Comparison of ENCODE assay signal across 27 cellular contexts in genomic region chr4:2069161-2069971, GRCh38. TPM values are rescaled to one million over a fixed set of nuclear protein-coding genes. Genes with fewer than 3 reads are reported as not detected.
DNase-seq lines count a peak whose midpoint lies in the region; ATAC-seq, FAIRE-seq and TF ChIP-seq lines count a peak whose summit lies in the region.
"Had no signal": no experiment of that assay in that cellular context is flagged by ENCODE, and none has a peak within 500 bp of the region (broad histone marks: within the 10 kb centered on the region; RNA-seq: fewer than 3 reads in every experiment).

No MANE protein-coding gene starts in this region.

- no peak for TF ChIP-seq RAD21 in HepG2 (CRISPR knock-in tag; IDR thresholded peaks at IDR 0.05)

- H3K27me3 ChIP-seq in HepG2 (ENCODE audit: control insufficient read depth in 1 of 2, insufficient read depth in 2 of 2, low read length in 2 of 2) (no peaks in the 10 kb centered on the region), upper lobe of right lung (no peaks in the 10 kb centered on the region)
- H3K27me3 ChIP-seq: body of pancreas, SJCRH30 had no signal

- no peaks in the 10 kb centered on the region for H3K36me3 ChIP-seq in HepG2 (replicated peaks in 1 of 2; ENCODE audit: control insufficient read depth in 1 of 2, insufficient read depth in 2 of 2, low read length in 2 of 2)
- H3K36me3 ChIP-seq in upper lobe of right lung, result no peaks in the 10 kb centered on the region
- H3K36me3 ChIP-seq: esophagus squamous epithelium, SJCRH30, thoracic aorta had no signal

- no peak overlapping the region for H2AFZ ChIP-seq in HepG2 (ENCODE audit: low read length)
- H2AFZ ChIP-seq: parathyroid adenoma had no signal

- no peak for TF ChIP-seq POLR2A in HepG2 (IDR thresholded peaks at IDR 0.05; ENCODE audit: insufficient read depth in 1 of 2, low read depth in 2 of 2, low read length in 2 of 2)

- no peak overlapping the region for H3K27ac Mint-ChIP-seq in HFFc6
- H3K27ac Mint-ChIP-seq: activated CD4-positive, alpha-beta T cell treated with anti-CD3 and anti-CD28 coated beads, Interleukin-2, amount 10 ng/mL, durations not matched to agents 24 days and 14 days; activated T-cell treated with anti-CD3 and anti-CD28 coated beads, Interleukin-2, amount 50 U/mL, for 24 hours; CD4-positive, alpha-beta memory T cell; stimulated activated naive CD8-positive, alpha-beta T cell treated with anti-CD3 and anti-CD28 coated beads, Interleukin-15, Interleukin-2, amounts not matched to agents 100 ng/mL and 50 ng/mL, for 24 hours had no signal

- H3K27ac ChIP-seq in HepG2 (ENCODE audit: extremely low read length, insufficient read depth, low read length) (no peak overlapping the region), upper lobe of right lung (no peak overlapping the region)
- H3K27ac ChIP-seq: esophagus squamous epithelium, foreskin keratinocyte, parathyroid adenoma, SJCRH30, thoracic aorta had no signal

- no peaks in the 10 kb centered on the region for H3K4me1 Mint-ChIP-seq in HFFc6 (ENCODE audit: low read depth)
- no peaks in the 10 kb centered on the region for H3K4me1 Mint-ChIP-seq in activated T-cell treated with anti-CD3 and anti-CD28 coated beads, Interleukin-2, amount 50 U/mL, for 4 hours (ENCODE audit: low read depth)
- H3K4me1 Mint-ChIP-seq: activated CD4-positive, alpha-beta T cell treated with anti-CD3 and anti-CD28 coated beads, Interleukin-2, amount 10 ng/mL, durations not matched to agents 24 days and 14 days; CD4-positive, alpha-beta memory T cell had no signal

- no peaks in the 10 kb centered on the region for H3K79me2 ChIP-seq in HepG2 (ENCODE audit: insufficient read depth, low read length)
- H3K79me2 ChIP-seq: parathyroid adenoma had no signal

- no peak overlapping the region for H3K9ac ChIP-seq in HepG2 (ENCODE audit: insufficient read depth, low read depth, low read length)
- H3K9ac ChIP-seq: parathyroid adenoma had no signal

- ATAC-seq in left cardiac atrium (no peak), HepG2 (no peak), upper lobe of right lung (no peak), GM18873 (IDR thresholded peaks at IDR 0.05; ENCODE audit: low FRiP score, unreplicated experiment) (no peak)
- no peak for ATAC-seq in activated T-cell treated with anti-CD3 and anti-CD28 coated beads, Interleukin-2, amount 50 U/mL, for 4 hours
- ATAC-seq: body of pancreas, foreskin keratinocyte, Panc1, right cardiac atrium had no signal

- H3K4me3 Mint-ChIP-seq in HFFc6, result no peak overlapping the region
- H3K4me3 Mint-ChIP-seq in activated T-cell treated with anti-CD3 and anti-CD28 coated beads, Interleukin-2, amount 50 U/mL, for 4 hours, result no peak overlapping the region
- H3K4me3 Mint-ChIP-seq: activated CD4-positive, alpha-beta T cell treated with anti-CD3 and anti-CD28 coated beads, Interleukin-2, amount 10 ng/mL, durations not matched to agents 24 days and 14 days; activated T-cell treated with anti-CD3 and anti-CD28 coated beads, Interleukin-2, amount 50 U/mL, for 24 hours; CD4-positive, alpha-beta memory T cell; stimulated activated naive CD8-positive, alpha-beta T cell treated with anti-CD3 and anti-CD28 coated beads, Interleukin-15, Interleukin-2, amounts not matched to agents 100 ng/mL and 50 ng/mL, for 24 hours had no signal

- 0 out of 2 replicates have a peak, but pooled peaks have one; percentile 14 for TF ChIP-seq CTCF in HFFc6 (IDR thresholded peaks at IDR 0.05)
- TF ChIP-seq CTCF in HepG2 (CRISPR knock-in tag; IDR thresholded peaks at IDR 0.05), result 0 out of 2 replicates have a peak, but pooled peaks have one; percentile 20
- no peak for TF ChIP-seq CTCF in upper lobe of right lung (IDR thresholded peaks at IDR 0.05)

- FAIRE-seq in HepG2 (lab: Jason Lieb, UNC), result no peak
- FAIRE-seq: H54, urothelium cell line had no signal

- H3K9me3 Mint-ChIP-seq in HFFc6, result no peaks in the 10 kb centered on the region
- H3K9me3 Mint-ChIP-seq in activated T-cell treated with anti-CD3 and anti-CD28 coated beads, Interleukin-2, amount 50 U/mL, for 4 hours, result no peaks in the 10 kb centered on the region
- H3K9me3 Mint-ChIP-seq: activated CD4-positive, alpha-beta T cell treated with anti-CD3 and anti-CD28 coated beads, Interleukin-2, amount 10 ng/mL, durations not matched to agents 24 days and 14 days; activated T-cell treated with anti-CD3 and anti-CD28 coated beads, Interleukin-2, amount 50 U/mL, for 24 hours; CD4-positive, alpha-beta memory T cell; stimulated activated naive CD8-positive, alpha-beta T cell treated with anti-CD3 and anti-CD28 coated beads, Interleukin-15, Interleukin-2, amounts not matched to agents 100 ng/mL and 50 ng/mL, for 24 hours had no signal

- in situ Hi-C loops in HepG2 (cut with HindIII; ENCODE audit: extremely low pct_ligation_motif_present, low pct_unique_long_range_greater_than_20kb), result no loop called here

- no TSS peak for BruUV-seq in HepG2 (replicated peaks; lab: Mats Ljungman, UMichigan)

- TF ChIP-seq EP300 in HepG2 (IDR thresholded peaks at IDR 0.05; ENCODE audit: low read depth in 2 of 2, low read length in 2 of 2) (no peak), HepG2 (CRISPR knock-in tag; IDR thresholded peaks at IDR 0.05; ENCODE audit: borderline replicate concordance) (no peak)

- DNase-seq in cardiac septum (ENCODE audit: low spot score), result peak; percentile 72
- no peak for DNase-seq in left cardiac atrium
- no peak for DNase-seq in HFFc6
- no peak for DNase-seq in HepG2 (ENCODE audit: low spot score)
- peak; percentile 58 for DNase-seq in upper lobe of right lung
- no peak for DNase-seq in activated T-cell treated with anti-CD3 and anti-CD28 coated beads, Interleukin-2, amount 50 U/mL, for 4 hours
- DNase-seq: activated CD4-positive, alpha-beta T cell treated with anti-CD3 and anti-CD28 coated beads, Interleukin-2, amount 10 ng/mL, durations not matched to agents 24 days and 14 days; activated naive CD4-positive, alpha-beta T cell treated with Interleukin-2 at 50 U/mL for 16 hours; activated T-cell treated with anti-CD3 and anti-CD28 coated beads, Interleukin-2, amount 50 U/mL, for 24 hours; body of pancreas; esophagus squamous epithelium; foreskin keratinocyte; Karpas-422; kidney glomerular epithelial cell; mammary epithelial cell; NCI-H2029 treated with DMSO at 0.1 percent for 48 hours; SJCRH30; stimulated activated CD8-positive, alpha-beta memory T cell treated with anti-CD3 and anti-CD28 coated beads, Interleukin-4, amount 100 ng/mL, for 48 hours had no signal

- H3K4me2 ChIP-seq in HepG2 (ENCODE audit: low read depth, low read length), result no peak overlapping the region

- intact Hi-C loops in cardiac septum (cut with DNase I), result no loop called here
- intact Hi-C loops in left cardiac atrium (cut with DNase I), result no loop called here
- intact Hi-C loops in HepG2 (cut with micrococcal nuclease; ENCODE audit: unreplicated experiment), result no loop called here
- intact Hi-C loops in upper lobe of right lung (cut with DNase I), result no loop called here

- POLR2A ChIA-PET in HepG2 (lab: Yijun Ruan, JAX), result no interaction called here

- H3K4me1 ChIP-seq in HepG2 (ENCODE audit: insufficient read depth, low read length), result peaks cover 74% of the 10 kb centered on the region
- H3K4me1 ChIP-seq in upper lobe of right lung, result no peaks in the 10 kb centered on the region
- H3K4me1 ChIP-seq: foreskin keratinocyte, parathyroid adenoma, SJCRH30 had no signal

- H3K9me3 ChIP-seq in HepG2 (ENCODE audit: low read length) (no peaks in the 10 kb centered on the region), upper lobe of right lung (no peaks in the 10 kb centered on the region)
- H3K9me3 ChIP-seq: body of pancreas, esophagus squamous epithelium, SJCRH30, thoracic aorta had no signal

- peaks cover 5% of the 10 kb centered on the region for H3K27me3 Mint-ChIP-seq in HFFc6 (ENCODE audit: insufficient read depth)
- H3K27me3 Mint-ChIP-seq in activated T-cell treated with anti-CD3 and anti-CD28 coated beads, Interleukin-2, amount 50 U/mL, for 4 hours (ENCODE audit: low read depth), result peaks cover 9% of the 10 kb centered on the region
- H3K27me3 Mint-ChIP-seq: activated CD4-positive, alpha-beta T cell treated with anti-CD3 and anti-CD28 coated beads, Interleukin-2, amount 10 ng/mL, durations not matched to agents 24 days and 14 days; activated T-cell treated with anti-CD3 and anti-CD28 coated beads, Interleukin-2, amount 50 U/mL, for 24 hours; CD4-positive, alpha-beta memory T cell; stimulated activated naive CD8-positive, alpha-beta T cell treated with anti-CD3 and anti-CD28 coated beads, Interleukin-15, Interleukin-2, amounts not matched to agents 100 ng/mL and 50 ng/mL, for 24 hours had no signal

- CTCF ChIA-PET in HepG2 (lab: Yijun Ruan, JAX; ENCODE audit: low intra/inter-chr PET ratio, low total read pairs), result no interaction called here

- H4K20me1 ChIP-seq in HepG2 (ENCODE audit: insufficient read depth, low read length), result no peaks in the 10 kb centered on the region

- H3K36me3 Mint-ChIP-seq in HFFc6 (ENCODE audit: low read depth), result no peaks in the 10 kb centered on the region
- no peaks in the 10 kb centered on the region for H3K36me3 Mint-ChIP-seq in activated T-cell treated with anti-CD3 and anti-CD28 coated beads, Interleukin-2, amount 50 U/mL, for 4 hours (ENCODE audit: insufficient read depth)
- H3K36me3 Mint-ChIP-seq: CD4-positive, alpha-beta memory T cell had no signal

- WGBS in HepG2 (ENCODE audit: low lambda C conversion rate), result 47% methylated on average over 13 of the region's 17 CpGs

- H3K4me3 ChIP-seq in HepG2 (replicated peaks in 1 of 3; ENCODE audit: insufficient read depth in 1 of 3, low read depth in 2 of 3, low read length in 3 of 3), result no peak overlapping the region
- no peak overlapping the region for H3K4me3 ChIP-seq in upper lobe of right lung
- H3K4me3 ChIP-seq: body of pancreas, esophagus squamous epithelium, SJCRH30, thoracic aorta had no signal

RNA-seq across cellular contexts. Expression of gene NAT8L, which starts 10.2 kb away (rescaled TPM):
- total RNA-seq in cardiac septum, result 1.1 TPM
- 10 to 100 TPM in 1 of 2 donors, 1 to 10 TPM in 1; 8.8 to 12.5 TPM for total RNA-seq in left cardiac atrium
- total RNA-seq in HFFc6 (2021; fragmentation: NEBNext Ultra II Directional; extraction: Animal tissue kit (Norgen Biotek cat#: 25700)), result under 1 TPM in 5 of 6 experiments, not detected in 1; 0.05 to 0.14 (median 0.11) TPM
- total RNA-seq in HepG2 (2016; rRNA removed; fragmentation: Illumina TruSeq; extraction: Trizol), result 1.6 and 3.3 TPM in 2 replicates
- 0.40 and 0.53 TPM in 2 replicates for total RNA-seq in HepG2 (2016; cell fraction: cytosol; rRNA removed; fragmentation: Illumina TruSeq; extraction: Trizol; ENCODE audit: low read depth)
- total RNA-seq in HepG2 (2016; cell fraction: insoluble cytoplasmic fraction; rRNA removed; fragmentation: Illumina TruSeq; extraction: Trizol), result 1.7 and 3.2 TPM in 2 replicates
- total RNA-seq in HepG2 (2016; cell fraction: membrane; rRNA removed; fragmentation: Illumina TruSeq; extraction: Trizol), result 1.5 and 1.7 TPM in 2 replicates
- 2.9 and 3.4 TPM in 2 replicates for total RNA-seq in HepG2 (2016; cell fraction: nucleus; rRNA removed; fragmentation: Illumina TruSeq; extraction: Trizol)
- 2.2 and 3.4 TPM in 2 replicates for polyA plus RNA-seq in HepG2 (2011; rRNA removed)
- polyA plus RNA-seq in HepG2 (2011; cell fraction: cytosol; rRNA removed), result 4.1 and 4.4 TPM in 2 replicates
- 11.8 TPM in 2 replicates for polyA plus RNA-seq in HepG2 (2011; cell fraction: nucleus; rRNA removed)
- 1.1 and 3.9 TPM in 2 replicates for polyA plus RNA-seq in HepG2 (2012)
- 0.63 and 0.64 TPM in 2 replicates for polyA plus RNA-seq in HepG2 (2016; cell fraction: cytosol; fragmentation: Illumina TruSeq; extraction: Trizol; ENCODE audit: low read depth)
- polyA plus RNA-seq in HepG2 (2016; cell fraction: insoluble cytoplasmic fraction; fragmentation: Illumina TruSeq; extraction: Trizol; ENCODE audit: low read depth), result 3.1 and 3.9 TPM in 2 replicates
- polyA plus RNA-seq in HepG2 (2016; cell fraction: membrane; fragmentation: Illumina TruSeq; extraction: Trizol; ENCODE audit: low read depth), result 1.5 and 1.8 TPM in 2 replicates
- polyA plus RNA-seq in HepG2 (2016; cell fraction: nucleus; fragmentation: Illumina TruSeq; extraction: Trizol; ENCODE audit: insufficient read depth, low read depth), result 8.3 and 8.8 TPM in 2 replicates
- polyA minus RNA-seq in HepG2 (2011; rRNA and poly(A)+ RNA removed; ENCODE audit: low replicate concordance), result 10.6 and 14.5 TPM in 2 replicates
- polyA minus RNA-seq in HepG2 (2011; cell fraction: cytosol; rRNA and poly(A)+ RNA removed), result 3.8 and 4.2 TPM in 2 replicates
- 2.4 and 2.9 TPM in 2 replicates for polyA minus RNA-seq in HepG2 (2011; cell fraction: nucleus; rRNA and poly(A)+ RNA removed)
- total RNA-seq in upper lobe of right lung, result 0.46 TPM
- 1 to 10 TPM in 1 of 3 donors, under 1 TPM in 2; 0.71 to 1.2 (median 0.82) TPM for total RNA-seq in activated T-cell treated with anti-CD3 and anti-CD28 coated beads, Interleukin-2, amount 50 U/mL, for 4 hours
- total RNA-seq: CD4-positive, alpha-beta memory T cell; foreskin keratinocyte had no signal
- polyA plus RNA-seq: CD4-positive, alpha-beta memory T cell had no signal

Comparison
In these comparisons a context has a peak if more than half of its experiments do, and no peak if none do; other contexts are left out.
1. DNase-seq: peak in cardiac septum (single experiment) and upper lobe of right lung (single experiment); none in left cardiac atrium (single experiment), HFFc6 (single experiment), HepG2 (single experiment) and activated T-cell treated with anti-CD3 and anti-CD28 coated beads, Interleukin-2, amount 50 U/mL, for 4 hours (single experiment).